ENCODE assay signal across 7 cellular contexts in the genomic region with DNA sequence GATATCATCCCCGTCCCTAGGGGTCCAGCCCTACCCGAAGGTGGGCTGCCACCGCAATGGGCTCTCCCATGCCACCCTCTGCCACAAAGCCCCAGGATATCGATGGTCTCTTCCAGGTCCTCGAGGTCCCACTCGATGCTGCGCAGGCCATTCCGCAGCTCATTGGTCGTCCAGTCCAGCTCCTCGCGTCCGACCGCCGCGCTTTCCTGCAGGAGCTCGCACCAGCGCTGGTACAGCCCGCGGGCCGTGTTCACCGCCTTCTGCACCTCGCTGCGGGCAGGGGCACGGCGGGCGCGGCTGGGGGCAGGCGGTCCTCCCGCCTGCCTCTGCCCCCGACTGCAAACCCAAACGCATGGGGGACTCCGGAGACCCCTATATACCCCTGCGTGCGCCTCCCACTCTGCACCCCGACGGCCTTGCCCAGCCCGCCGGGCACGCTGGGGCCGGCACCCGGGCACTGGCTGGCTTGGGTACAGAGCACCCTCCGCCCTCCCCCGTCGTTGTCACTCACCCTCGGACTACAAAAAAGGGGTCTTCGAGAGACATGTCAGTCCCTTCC. TPM values are rescaled to one million over a fixed set of nuclear protein-coding genes. Genes with fewer than 3 reads are reported as not detected.
A peak's percentile ranks its signal among the peaks of the same experiment; 100 is the strongest.
DNase-seq lines count a peak whose midpoint lies in the region; ATAC-seq and TF ChIP-seq lines count a peak whose summit lies in the region.

No MANE protein-coding gene starts in this region.

- peaks cover 27% of the 10 kb centered on the region for H3K79me2 ChIP-seq in mesendoderm (ENCODE audit: control insufficient read depth, insufficient read depth, low read length)

- H2AK5ac ChIP-seq in mesendoderm (ENCODE audit: low read length), result no peak overlapping the region

- no peak overlapping the region for H3K4ac ChIP-seq in mesendoderm (ENCODE audit: low read depth, low read length)

- H3K18ac ChIP-seq in mesendoderm (ENCODE audit: low read length), result peak overlapping the region; percentile 13

- no peak for TF ChIP-seq EP300 in transverse colon (IDR thresholded peaks at IDR 0.05; ENCODE audit: low read depth)

- H3K9ac ChIP-seq in mesendoderm (ENCODE audit: low read length), result peak overlapping the region; percentile 90

- peak overlapping the region; percentile 96 for H3K56ac ChIP-seq in mesendoderm (ENCODE audit: low read length)

- H3K79me1 ChIP-seq in mesendoderm (ENCODE audit: low read length), result peaks cover 2% of the 10 kb centered on the region

- no peaks in the 10 kb centered on the region for H3K9me3 ChIP-seq in SJCRH30 (replicated peaks)
- H3K9me3 ChIP-seq in transverse colon, result no peaks in the 10 kb centered on the region

- H2BK15ac ChIP-seq in mesendoderm (replicated peaks; ENCODE audit: low read depth), result no peak overlapping the region

- H3K27ac ChIP-seq in SJCRH30 (peak overlapping the region; percentile 56), mesendoderm (ENCODE audit: low read depth, low read length) (no peak overlapping the region), transverse colon (peak overlapping the region; percentile 96 to 100 (median 99))

- peak overlapping the region; percentile 89 for H3K23ac ChIP-seq in mesendoderm (ENCODE audit: low read length)

- no peak overlapping the region for H4K8ac ChIP-seq in mesendoderm (ENCODE audit: low read depth, low read length)

- no CpG with 5 or more reads among the region's 46 CpGs for WGBS in mesendoderm (ENCODE audit: extremely low coverage, insufficient coverage, low lambda C conversion rate)
- 1% methylated on average over 24 of the region's 46 CpGs; no CpG with 5 or more reads in 1 of the 2 donors for WGBS in transverse colon (ENCODE audit: low coverage in 1 of 2), 2 donors

- peak overlapping the region; percentile 96 for H3K4me2 ChIP-seq in mesendoderm (ENCODE audit: low read length)

- H2BK5ac ChIP-seq in mesendoderm (ENCODE audit: low read length), result no peak overlapping the region

- DNase-seq in ELF-1 (ENCODE audit: low read depth, low spot score), result peak; percentile 60
- peak; percentile 73 to 77 for DNase-seq in SJCRH30
- DNase-seq in dermis blood vessel endothelial cell, result peak; percentile 77
- DNase-seq in mesendoderm, result no peak
- DNase-seq in transverse colon, result peak; percentile 68
- DNase-seq in T-helper 9 cell, result no peak

- intact Hi-C loops in transverse colon (cut with DNase I; ENCODE audit: low total_unique reads), result loop anchor here (10.0 kb wide), 2 partner anchors 365 to 1365 kb away; a partner anchor contains a TSS

- no peak for TF ChIP-seq POLR2A in transverse colon (IDR thresholded peaks at IDR 0.05)

- no peak overlapping the region for H2BK120ac ChIP-seq in mesendoderm (ENCODE audit: low read depth, low read length)

- H3K4me3 ChIP-seq in SJCRH30 (peak overlapping the region; percentile 75), mesendoderm (ENCODE audit: low read length) (peak overlapping the region; percentile 80), transverse colon (peak overlapping the region; percentile 64 to 86 (median 78))

- no peaks in the 10 kb centered on the region for H3K4me1 ChIP-seq in SJCRH30
- no peaks in the 10 kb centered on the region for H3K4me1 ChIP-seq in mesendoderm (ENCODE audit: control insufficient read depth, low read depth, low read length)
- peaks cover 3 to 22% (median 8%) of the 10 kb centered on the region in 4 donors for H3K4me1 ChIP-seq in transverse colon

- ATAC-seq in HG02840 (IDR thresholded peaks at IDR 0.05; ENCODE audit: low FRiP score, unreplicated experiment), result peak; percentile 0

- no peak for TF ChIP-seq CTCF in transverse colon (IDR thresholded peaks at IDR 0.05)

- in situ Hi-C loops in transverse colon (cut with MboI; ENCODE audit: low pct_ligation_motif_present in 1 of 4, low pct_unique_long_range_greater_than_20kb in 1 of 4, low sequenced_read_pairs in 3 of 4), result no loop called here

- no peak overlapping the region for H4K5ac ChIP-seq in mesendoderm (ENCODE audit: low read length)

- H3K27me3 ChIP-seq in SJCRH30 (no peaks in the 10 kb centered on the region), mesendoderm (ENCODE audit: insufficient read depth, low read length, poor library complexity) (no peaks in the 10 kb centered on the region), transverse colon (no peaks in the 10 kb centered on the region)

- peaks cover 4% of the 10 kb centered on the region; the same call in 1 of the 2 replicates for H3K36me3 ChIP-seq in SJCRH30
- H3K36me3 ChIP-seq in mesendoderm (ENCODE audit: control insufficient read depth, insufficient read depth, low read length), result no peaks in the 10 kb centered on the region
- peaks cover 0 to 1% (median 0%) of the 10 kb centered on the region in 4 donors for H3K36me3 ChIP-seq in transverse colon

RNA-seq across cellular contexts. Expression of a gene that starts 0.5 kb away (rescaled TPM):
- 58.5 and 70.7 TPM in 2 replicates for total RNA-seq in SJCRH30 (2014; rRNA removed; shearing (Covaris generic))
- total RNA-seq in dermis blood vessel endothelial cell, result 69.9 and 84.6 TPM in 2 replicates
- 30.2 TPM for polyA plus RNA-seq in mesendoderm (2013, experiment 1 of 2)
- 29.9 TPM for polyA plus RNA-seq in mesendoderm (2013, experiment 2 of 2)
- total RNA-seq in transverse colon, result 100 to 1,000 TPM in 1 of 4 donors, 10 to 100 TPM in 3; 69.7 to 164 (median 84.2) TPM

RNA-seq across cellular contexts. Expression of a gene that starts 0.5 kb away (rescaled TPM):
- 30.2 and 31.7 TPM in 2 replicates for total RNA-seq in SJCRH30 (2014; rRNA removed; shearing (Covaris generic))
- total RNA-seq in dermis blood vessel endothelial cell (25.5 and 30.8 TPM in 2 replicates), transverse colon (100 to 1,000 TPM; 184 to 503 (median 244) TPM)
- 75.2 TPM for polyA plus RNA-seq in mesendoderm (2013, experiment 1 of 2)
- 77.2 TPM for polyA plus RNA-seq in mesendoderm (2013, experiment 2 of 2)

RNA-seq across cellular contexts. Expression of a gene that starts 31.6 kb away (rescaled TPM):
- 103 and 105 TPM in 2 replicates for total RNA-seq in SJCRH30 (2014; rRNA removed; shearing (Covaris generic))
- total RNA-seq in dermis blood vessel endothelial cell (35.9 and 136 TPM in 2 replicates), transverse colon (10 to 100 TPM; 31.6 to 54.2 (median 36.5) TPM)
- 210 TPM for polyA plus RNA-seq in mesendoderm (2013, experiment 1 of 2)
- polyA plus RNA-seq in mesendoderm (2013, experiment 2 of 2), result 205 TPM

RNA-seq across cellular contexts. Expression of a gene that starts 33.2 kb away (rescaled TPM):
- 54.1 and 59.0 TPM in 2 replicates for total RNA-seq in SJCRH30 (2014; rRNA removed; shearing (Covaris generic))
- 44.7 and 47.0 TPM in 2 replicates for total RNA-seq in dermis blood vessel endothelial cell
- polyA plus RNA-seq in mesendoderm (2013, experiment 1 of 2), result 67.9 TPM
- 70.6 TPM for polyA plus RNA-seq in mesendoderm (2013, experiment 2 of 2)
- total RNA-seq in transverse colon, result 100 to 1,000 TPM in 1 of 4 donors, 10 to 100 TPM in 3; 26.6 to 199 (median 60.7) TPM

RNA-seq across cellular contexts. Expression of a gene that starts 47.0 kb away (rescaled TPM):
- total RNA-seq in SJCRH30 (2014; rRNA removed; shearing (Covaris generic)), result 0.08 TPM in 1 of 2 replicates, not detected in the other
- total RNA-seq in dermis blood vessel endothelial cell, result 51.8 and 55.0 TPM in 2 replicates
- 0.48 TPM for polyA plus RNA-seq in mesendoderm (2013, experiment 1 of 2)
- polyA plus RNA-seq in mesendoderm (2013, experiment 2 of 2), result 0.62 TPM
- total RNA-seq in transverse colon, result 10 to 100 TPM in 3 of 4 donors, 1 to 10 TPM in 1; 4.5 to 33.4 (median 16.7) TPM

Comparison
In these comparisons a context has a peak if more than half of its experiments do, and no peak if none do; other contexts are left out.
1. DNase-seq: peak in ELF-1 (single experiment), SJCRH30 (2 of 2), dermis blood vessel endothelial cell (single experiment) and transverse colon (single experiment); none in mesendoderm (single experiment) and T-helper 9 cell (single experiment).
2. Peak in every context shown above with its lines, with median percentiles within 50 percentile points of each other: H3K4me3 ChIP-seq.